In genomic region chr14:71235865-71236264, GRCh38 we compare ENCODE assay signal across 12 cellular contexts.
DNase-seq lines count a peak whose midpoint lies in the region; ATAC-seq and TF ChIP-seq lines count a peak whose summit lies in the region.
"Had no signal": no experiment of that assay in that cellular context is flagged by ENCODE, and none has a peak within 500 bp of the region (broad histone marks: within the 10 kb centered on the region; RNA-seq: fewer than 3 reads in every experiment).

No MANE protein-coding gene starts in this region.

- no peaks in the 10 kb centered on the region for H3K36me3 Mint-ChIP-seq in brain

- no peaks in the 10 kb centered on the region for H3K9me3 ChIP-seq in aorta (ENCODE audit: control insufficient read depth, low read length)
- H3K9me3 ChIP-seq: SJSA1 had no signal

- no peak overlapping the region for H3K27ac ChIP-seq in aorta (ENCODE audit: low read depth in 1 of 2, low read length in 2 of 2)
- H3K27ac ChIP-seq: cardiac muscle cell, SJSA1 had no signal

- peak; percentile 67 for ATAC-seq in aorta (ENCODE audit: low FRiP score)
- ATAC-seq in HG03469 (IDR thresholded peaks at IDR 0.05; ENCODE audit: unreplicated experiment): no peak
- no peak for ATAC-seq in GM21737 (IDR thresholded peaks at IDR 0.05; ENCODE audit: unreplicated experiment)

- H3K27ac Mint-ChIP-seq in brain: peak overlapping the region; percentile 12 to 87 (median 77)

- H3K4me3 Mint-ChIP-seq in brain: peak overlapping the region in 4 of 5 experiments; percentile 9 to 71 (median 46)
- H3K4me3 Mint-ChIP-seq: neural crest cell had no signal

- peaks cover 7% of the 10 kb centered on the region for H3K27me3 Mint-ChIP-seq in brain

- 10 to 19% methylated on average over 6 of the region's 6 CpGs for WGBS in aorta, 2 donors

- H3K4me3 ChIP-seq in aorta (ENCODE audit: low read length in 2 of 2): no peak overlapping the region
- H3K4me3 ChIP-seq: cardiac muscle cell, SJSA1 had no signal

- no peaks in the 10 kb centered on the region for H3K9me3 Mint-ChIP-seq in brain
- H3K9me3 Mint-ChIP-seq: neural crest cell had no signal

- no peak for TF ChIP-seq CTCF in brain (conservative IDR thresholded peaks at IDR 0.05)

- DNase-seq in SKM-1 treated with dmso at 0.1 percent for 144 hours (lab: John Stamatoyannopoulos, UW; ENCODE audit: unreplicated experiment) (peak; percentile 21), SKM-1 (lab: John Stamatoyannopoulos, UW; ENCODE audit: unreplicated experiment) (no peak), kidney tubule cell (ENCODE audit: low spot score) (peak; percentile 4), aorta (peak in 1 of 2 donors; percentile 83), UCSD-AML1 (lab: John Stamatoyannopoulos, UW; ENCODE audit: unreplicated experiment) (no peak)
- DNase-seq: activated CD8-positive, alpha-beta memory T cell treated with anti-CD3 and anti-CD28 coated beads for 24 hours had no signal

- no peaks in the 10 kb centered on the region for H3K4me1 ChIP-seq in aorta (ENCODE audit: control insufficient read depth in 1 of 2, insufficient read depth in 2 of 2, low read length in 2 of 2)
- H3K4me1 ChIP-seq: SJSA1 had no signal

- H3K27me3 ChIP-seq in aorta (ENCODE audit: control insufficient read depth in 1 of 2, insufficient read depth in 2 of 2, low read length in 1 of 2): no peaks in the 10 kb centered on the region
- H3K27me3 ChIP-seq: cardiac muscle cell, SJSA1 had no signal

- intact Hi-C loops in aorta (cut with DNase I): no loop called here

- no peaks in the 10 kb centered on the region for H3K36me3 ChIP-seq in aorta (ENCODE audit: control insufficient read depth in 1 of 2, insufficient read depth in 2 of 2, low read length in 1 of 2)
- H3K36me3 ChIP-seq: cardiac muscle cell, SJSA1 had no signal

- peaks cover 29% of the 10 kb centered on the region for H3K4me1 Mint-ChIP-seq in brain

Comparison
In these comparisons a context has a peak if more than half of its experiments do, and no peak if none do; other contexts are left out.
1. DNase-seq: peak in SKM-1 treated with dmso at 0.1 percent for 144 hours (single experiment) and kidney tubule cell (single experiment); none in SKM-1 (single experiment) and UCSD-AML1 (single experiment).